ENCODE assay signal across 13 cellular contexts in genomic region chr2:16186661-16187516, GRCh38.
DNase-seq lines count a peak whose midpoint lies in the region; ATAC-seq and TF ChIP-seq lines count a peak whose summit lies in the region.
"Had no signal": no experiment of that assay in that cellular context is flagged by ENCODE, and none has a peak within 500 bp of the region (broad histone marks: within the 10 kb centered on the region; RNA-seq: fewer than 3 reads in every experiment).

No MANE protein-coding gene starts in this region.

- no peak for DNase-seq in WTC11 (ENCODE audit: low spot score)
- no peak for DNase-seq in activated CD4-positive, alpha-beta T cell treated with anti-CD3 and anti-CD28 coated beads, Interleukin-2, amount 50 U/mL, for 4 hours
- DNase-seq in T-helper 2 cell treated with Interferon-gamma antibody and Interleukin-4, amounts not matched to agents 5 μg/mL and 100 μg/mL, for 36 hours (ENCODE audit: low spot score) = no peak
- no peak for DNase-seq in activated T-helper 2 cell treated with anti-CD3 and anti-CD28 coated beads, Interferon-gamma antibody, Interleukin-2, Interleukin-4, amounts not matched to agents 10 μg/mL and 5 μg/mL and 100 μg/mL, durations not matched to agents 14 hours and 24 hours and 36 hours (ENCODE audit: low spot score)
- DNase-seq in midbrain (lab: John Stamatoyannopoulos, UW) = no peak
- DNase-seq: Calu3; CD4-positive, CD25-positive, alpha-beta regulatory T cell; NCI-H1930; NCI-H446 had no signal

- POLR2A ChIA-PET in WTC11 (lab: Charles Lee) = no interaction called here

- ATAC-seq in GM18909 (IDR thresholded peaks at IDR 0.05; ENCODE audit: poor library complexity, unreplicated experiment) (peak; percentile 76), HG02938 (IDR thresholded peaks at IDR 0.05; ENCODE audit: unreplicated experiment) (peak; percentile 55), WTC11 (no peak)
- ATAC-seq: K562 had no signal

- H3K27me3 Mint-ChIP-seq in WTC11 (ENCODE audit: low read depth) (no peaks in the 10 kb centered on the region), nephron (ENCODE audit: low read depth) (peaks cover 5% of the 10 kb centered on the region)
- H3K27me3 Mint-ChIP-seq in T-helper 2 cell treated with Interferon-gamma antibody and Interleukin-4, amounts not matched to agents 5 μg/mL and 100 μg/mL, for 36 hours (ENCODE audit: low read depth) = no peaks in the 10 kb centered on the region
- no peaks in the 10 kb centered on the region for H3K27me3 Mint-ChIP-seq in activated T-helper 2 cell treated with anti-CD3 and anti-CD28 coated beads, Interferon-gamma antibody, Interleukin-2, Interleukin-4, amounts not matched to agents 10 μg/mL and 5 μg/mL and 100 μg/mL, durations not matched to agents 14 hours and 24 hours and 36 hours (ENCODE audit: low read depth)
- H3K27me3 Mint-ChIP-seq: CD4-positive, CD25-positive, alpha-beta regulatory T cell had no signal

- TF ChIP-seq CTCF in WTC11 (IDR thresholded peaks at IDR 0.05) (no peak), nephron (IDR thresholded peaks at IDR 0.05; ENCODE audit: unreplicated experiment in 3 of 3) (no peak)

- intact Hi-C loops in activated T-helper 2 cell treated with anti-CD3 and anti-CD28 coated beads, Interferon-gamma antibody, Interleukin-2, Interleukin-4, amounts not matched to agents 10 μg/mL and 5 μg/mL and 100 μg/mL, durations not matched to agents 14 hours and 24 hours and 36 hours (cut with micrococcal nuclease) = no loop called here

- no peaks in the 10 kb centered on the region for H3K9me3 Mint-ChIP-seq in WTC11
- no peaks in the 10 kb centered on the region for H3K9me3 Mint-ChIP-seq in nephron
- no peaks in the 10 kb centered on the region for H3K9me3 Mint-ChIP-seq in T-helper 2 cell treated with Interferon-gamma antibody and Interleukin-4, amounts not matched to agents 5 μg/mL and 100 μg/mL, for 36 hours
- no peaks in the 10 kb centered on the region for H3K9me3 Mint-ChIP-seq in activated T-helper 2 cell treated with anti-CD3 and anti-CD28 coated beads, Interferon-gamma antibody, Interleukin-2, Interleukin-4, amounts not matched to agents 10 μg/mL and 5 μg/mL and 100 μg/mL, durations not matched to agents 14 hours and 24 hours and 36 hours

- H3K36me3 Mint-ChIP-seq in WTC11 (no peaks in the 10 kb centered on the region), nephron (ENCODE audit: low read depth) (no peaks in the 10 kb centered on the region)
- H3K36me3 Mint-ChIP-seq in T-helper 2 cell treated with Interferon-gamma antibody and Interleukin-4, amounts not matched to agents 5 μg/mL and 100 μg/mL, for 36 hours (ENCODE audit: low read depth) = no peaks in the 10 kb centered on the region
- H3K36me3 Mint-ChIP-seq in activated T-helper 2 cell treated with anti-CD3 and anti-CD28 coated beads, Interferon-gamma antibody, Interleukin-2, Interleukin-4, amounts not matched to agents 10 μg/mL and 5 μg/mL and 100 μg/mL, durations not matched to agents 14 hours and 24 hours and 36 hours (ENCODE audit: low read depth) = no peaks in the 10 kb centered on the region
- H3K36me3 Mint-ChIP-seq: CD4-positive, CD25-positive, alpha-beta regulatory T cell had no signal

- CTCF ChIA-PET in WTC11 (lab: Charles Lee) = interaction anchor here (0.7 kb wide), 1 partner anchor 31 kb away, joined by 4 read pairs; no protein-coding TSS in a partner anchor

- H3K4me3 Mint-ChIP-seq in WTC11 (no peak overlapping the region), nephron (no peak overlapping the region)
- H3K4me3 Mint-ChIP-seq in T-helper 2 cell treated with Interferon-gamma antibody and Interleukin-4, amounts not matched to agents 5 μg/mL and 100 μg/mL, for 36 hours = no peak overlapping the region
- H3K4me3 Mint-ChIP-seq in activated T-helper 2 cell treated with anti-CD3 and anti-CD28 coated beads, Interferon-gamma antibody, Interleukin-2, Interleukin-4, amounts not matched to agents 10 μg/mL and 5 μg/mL and 100 μg/mL, durations not matched to agents 14 hours and 24 hours and 36 hours (ENCODE audit: low read depth) = no peak overlapping the region
- H3K4me3 Mint-ChIP-seq: CD4-positive, CD25-positive, alpha-beta regulatory T cell had no signal

- H3K27ac Mint-ChIP-seq in WTC11 = no peak overlapping the region
- H3K27ac Mint-ChIP-seq in nephron = peak overlapping the region; percentile 13 to 51 (median 46)
- no peak overlapping the region for H3K27ac Mint-ChIP-seq in T-helper 2 cell treated with Interferon-gamma antibody and Interleukin-4, amounts not matched to agents 5 μg/mL and 100 μg/mL, for 36 hours
- H3K27ac Mint-ChIP-seq in activated T-helper 2 cell treated with anti-CD3 and anti-CD28 coated beads, Interferon-gamma antibody, Interleukin-2, Interleukin-4, amounts not matched to agents 10 μg/mL and 5 μg/mL and 100 μg/mL, durations not matched to agents 14 hours and 24 hours and 36 hours = no peak overlapping the region
- H3K27ac Mint-ChIP-seq: CD4-positive, CD25-positive, alpha-beta regulatory T cell had no signal

- H3K4me1 Mint-ChIP-seq in WTC11 (peaks cover 25% of the 10 kb centered on the region), nephron (peaks cover 24% of the 10 kb centered on the region)
- H3K4me1 Mint-ChIP-seq in T-helper 2 cell treated with Interferon-gamma antibody and Interleukin-4, amounts not matched to agents 5 μg/mL and 100 μg/mL, for 36 hours (ENCODE audit: low read depth) = no peaks in the 10 kb centered on the region
- no peaks in the 10 kb centered on the region for H3K4me1 Mint-ChIP-seq in activated T-helper 2 cell treated with anti-CD3 and anti-CD28 coated beads, Interferon-gamma antibody, Interleukin-2, Interleukin-4, amounts not matched to agents 10 μg/mL and 5 μg/mL and 100 μg/mL, durations not matched to agents 14 hours and 24 hours and 36 hours (ENCODE audit: low read depth)
- H3K4me1 Mint-ChIP-seq: CD4-positive, CD25-positive, alpha-beta regulatory T cell had no signal

TF ChIP-seq in WTC11, 78 proteins besides CTCF, POLR2A, EP300 and RAD21:
- TF ChIP-seq ZNF121 (CRISPR knock-in tag; IDR thresholded peaks at IDR 0.05) (0 out of 2 replicates have a peak, but pooled peaks have one; percentile 10), ZSCAN18 (CRISPR knock-in tag; IDR thresholded peaks at IDR 0.05) (no peak)

Comparison
In these comparisons a context has a peak if more than half of its experiments do, and no peak if none do; other contexts are left out.
1. H3K27ac Mint-ChIP-seq: peak in nephron (3 of 3); none in WTC11 (single experiment), T-helper 2 cell treated with Interferon-gamma antibody and Interleukin-4, amounts not matched to agents 5 μg/mL and 100 μg/mL, for 36 hours (single experiment) and activated T-helper 2 cell treated with anti-CD3 and anti-CD28 coated beads, Interferon-gamma antibody, Interleukin-2, Interleukin-4, amounts not matched to agents 10 μg/mL and 5 μg/mL and 100 μg/mL, durations not matched to agents 14 hours and 24 hours and 36 hours (single experiment).